In the genomic region with DNA sequence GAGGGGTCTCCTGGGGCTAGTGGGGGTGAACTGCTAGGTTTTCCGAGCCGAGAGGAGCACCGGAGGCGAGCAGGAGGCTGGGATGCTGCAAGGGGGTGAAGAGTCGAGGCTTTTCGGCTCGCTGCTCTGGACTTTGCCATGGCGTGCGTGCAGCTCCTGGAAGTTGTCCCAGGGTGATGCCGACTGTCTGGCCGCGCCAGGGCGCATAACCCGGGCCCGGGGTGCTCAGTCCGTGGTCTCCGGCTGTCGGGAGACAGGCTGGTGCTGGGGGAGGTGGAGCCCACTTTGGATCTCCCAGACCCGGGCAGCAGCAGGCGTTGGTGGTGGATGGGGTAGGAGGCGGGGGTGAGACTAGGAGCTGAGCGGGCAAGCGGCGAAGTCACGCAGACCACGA, we compare ENCODE assay signal across 10 cellular contexts. TPM values are rescaled to one million over a fixed set of nuclear protein-coding genes. Genes with fewer than 3 reads are reported as not detected.
DNase-seq lines count a peak whose midpoint lies in the region; ATAC-seq and TF ChIP-seq lines count a peak whose summit lies in the region.
"Had no signal": no experiment of that assay in that cellular context is flagged by ENCODE, and none has a peak within 500 bp of the region (broad histone marks: within the 10 kb centered on the region; RNA-seq: fewer than 3 reads in every experiment).

No MANE protein-coding gene starts in this region.

- no peak overlapping the region for H3K9ac ChIP-seq in rectal smooth muscle tissue (ENCODE audit: low read length)

- peak overlapping the region; percentile 7 for H3K4me3 Mint-ChIP-seq in activated naive CD8-positive, alpha-beta T cell treated with anti-CD3 and anti-CD28 coated beads for 36 hours
- no peak overlapping the region for H3K4me3 Mint-ChIP-seq in activated CD4-positive, alpha-beta T cell treated with anti-CD3 and anti-CD28 coated beads, Interleukin-2, amount 10 ng/mL, durations not matched to agents 24 days and 14 days

- H3K4me1 ChIP-seq in rectal smooth muscle tissue (ENCODE audit: control insufficient read depth, insufficient read depth, low read length), result no peaks in the 10 kb centered on the region

- no peak for TF ChIP-seq CTCF in GM06990 (IDR thresholded peaks at IDR 0.05; ENCODE audit: insufficient read depth, low read length, poor library complexity, severe bottlenecking)

- DNase-seq in GM06990 (ENCODE audit: extremely low read depth, insufficient read length) (peak; percentile 12), left ventricle myocardium superior (no peak), AG08396 (ENCODE audit: low spot score) (no peak)
- DNase-seq in activated naive CD8-positive, alpha-beta T cell treated with anti-CD3 and anti-CD28 coated beads for 36 hours, result no peak
- no peak for DNase-seq in activated CD4-positive, alpha-beta T cell treated with anti-CD3 and anti-CD28 coated beads, Interleukin-2, amount 10 ng/mL, durations not matched to agents 24 days and 14 days
- no peak for DNase-seq in stimulated activated naive CD4-positive, alpha-beta T cell treated with Interleukin-2 at 50 U/mL for 16 hours (lab: John Stamatoyannopoulos, UW)
- DNase-seq: activated T-cell treated with anti-CD3 and anti-CD28 coated beads for 4 hours; stimulated activated CD8-positive, alpha-beta memory T cell treated with anti-CD3 and anti-CD28 coated beads, Interleukin-4, amount 100 ng/mL, for 48 hours had no signal

- H3K27me3 ChIP-seq in GM06990 (replicated peaks; ENCODE audit: control insufficient read depth, insufficient read depth, low read length) (no peaks in the 10 kb centered on the region; the same call in 1 of the 2 replicates), rectal smooth muscle tissue (ENCODE audit: control insufficient read depth, insufficient read depth, low read length) (peaks cover 3% of the 10 kb centered on the region)

- H3K4me1 Mint-ChIP-seq in activated naive CD8-positive, alpha-beta T cell treated with anti-CD3 and anti-CD28 coated beads for 36 hours, result no peaks in the 10 kb centered on the region
- H3K4me1 Mint-ChIP-seq in activated CD4-positive, alpha-beta T cell treated with anti-CD3 and anti-CD28 coated beads, Interleukin-2, amount 10 ng/mL, durations not matched to agents 24 days and 14 days, result no peaks in the 10 kb centered on the region

- peak overlapping the region; percentile 24 for H3K4me3 ChIP-seq in GM06990 (replicated peaks; ENCODE audit: low read depth, low read length)
- peak overlapping the region; percentile 44 for H3K4me3 ChIP-seq in rectal smooth muscle tissue (ENCODE audit: low read length)

- H3K36me3 Mint-ChIP-seq in activated naive CD8-positive, alpha-beta T cell treated with anti-CD3 and anti-CD28 coated beads for 36 hours, result peaks cover 1% of the 10 kb centered on the region
- H3K36me3 Mint-ChIP-seq in activated CD4-positive, alpha-beta T cell treated with anti-CD3 and anti-CD28 coated beads, Interleukin-2, amount 10 ng/mL, durations not matched to agents 24 days and 14 days (ENCODE audit: low read depth), result no peaks in the 10 kb centered on the region

- ATAC-seq in left ventricle myocardium superior (peak; percentile 61), GM21360 (IDR thresholded peaks at IDR 0.05; ENCODE audit: unreplicated experiment) (no peak)

- H3K9me3 Mint-ChIP-seq in activated naive CD8-positive, alpha-beta T cell treated with anti-CD3 and anti-CD28 coated beads for 36 hours, result no peaks in the 10 kb centered on the region
- H3K9me3 Mint-ChIP-seq in activated CD4-positive, alpha-beta T cell treated with anti-CD3 and anti-CD28 coated beads, Interleukin-2, amount 10 ng/mL, durations not matched to agents 24 days and 14 days, result peaks cover 4% of the 10 kb centered on the region

- H3K27me3 Mint-ChIP-seq in activated naive CD8-positive, alpha-beta T cell treated with anti-CD3 and anti-CD28 coated beads for 36 hours, result peaks cover 53% of the 10 kb centered on the region
- peaks cover 37% of the 10 kb centered on the region for H3K27me3 Mint-ChIP-seq in activated CD4-positive, alpha-beta T cell treated with anti-CD3 and anti-CD28 coated beads, Interleukin-2, amount 10 ng/mL, durations not matched to agents 24 days and 14 days

- intact Hi-C loops in left ventricle myocardium superior (cut with micrococcal nuclease), result no loop called here
- intact Hi-C loops in activated CD4-positive, alpha-beta T cell treated with anti-CD3 and anti-CD28 coated beads, Interleukin-2, amount 10 ng/mL, durations not matched to agents 24 days and 14 days (cut with micrococcal nuclease), result no loop called here

- H3K27ac Mint-ChIP-seq in activated naive CD8-positive, alpha-beta T cell treated with anti-CD3 and anti-CD28 coated beads for 36 hours, result no peak overlapping the region
- H3K27ac Mint-ChIP-seq in activated CD4-positive, alpha-beta T cell treated with anti-CD3 and anti-CD28 coated beads, Interleukin-2, amount 10 ng/mL, durations not matched to agents 24 days and 14 days, result no peak overlapping the region

- H3K27ac ChIP-seq in rectal smooth muscle tissue (ENCODE audit: low read depth, low read length), result no peak overlapping the region

- no peaks in the 10 kb centered on the region for H3K36me3 ChIP-seq in GM06990 (ENCODE audit: control insufficient read depth, insufficient read depth, low read length)
- no peaks in the 10 kb centered on the region for H3K36me3 ChIP-seq in rectal smooth muscle tissue (ENCODE audit: control insufficient read depth, insufficient read depth, low read length)

RNA-seq across cellular contexts. Expression of a gene that starts 0.8 kb away (rescaled TPM):
- total RNA-seq in activated naive CD8-positive, alpha-beta T cell treated with anti-CD3 and anti-CD28 coated beads for 36 hours, result not detected
- 0.59 TPM for total RNA-seq in left ventricle myocardium superior
- total RNA-seq in activated CD4-positive, alpha-beta T cell treated with anti-CD3 and anti-CD28 coated beads, Interleukin-2, amount 10 ng/mL, durations not matched to agents 24 days and 14 days, result not detected in 2 replicates
